Comparison of ENCODE assay signal across 20 cellular contexts in genomic region chr1:235027862-235028250, GRCh38.
DNase-seq lines count a peak whose midpoint lies in the region; ATAC-seq lines count a peak whose summit lies in the region.
"Had no signal": no experiment of that assay in that cellular context is flagged by ENCODE, and none has a peak within 500 bp of the region (broad histone marks: within the 10 kb centered on the region; RNA-seq: fewer than 3 reads in every experiment).

No MANE protein-coding gene starts in this region.

- no peak overlapping the region for H4K91ac ChIP-seq in neuronal stem cell (ENCODE audit: low read depth, low read length, poor library complexity)

- no peak overlapping the region for H3K9ac ChIP-seq in neuronal stem cell (ENCODE audit: low read depth, low read length, poor library complexity)

- peaks cover 32% of the 10 kb centered on the region for H3K4me1 Mint-ChIP-seq in stimulated activated naive CD8-positive, alpha-beta T cell treated with anti-CD3 and anti-CD28 coated beads, Interleukin-15, amount 100 ng/mL, for 72 hours
- peaks cover 24% of the 10 kb centered on the region for H3K4me1 Mint-ChIP-seq in stimulated activated effector memory CD8-positive, alpha-beta T cell treated with anti-CD3 and anti-CD28 coated beads, Interleukin-12 subunit alpha, Interleukin-12 subunit beta, amount 100 ng/mL, for 72 hours

- peak overlapping the region in 1 of 2 donors; percentile 88 for H3K27ac Mint-ChIP-seq in stimulated activated naive CD8-positive, alpha-beta T cell treated with anti-CD3 and anti-CD28 coated beads, Interleukin-15, amount 100 ng/mL, for 72 hours
- H3K27ac Mint-ChIP-seq in stimulated activated effector memory CD8-positive, alpha-beta T cell treated with anti-CD3 and anti-CD28 coated beads, Interleukin-12 subunit alpha, Interleukin-12 subunit beta, amount 100 ng/mL, for 72 hours: peak overlapping the region; percentile 50
- H3K27ac Mint-ChIP-seq: CD4-positive, alpha-beta T cell had no signal

- H3K27ac ChIP-seq in neuronal stem cell (replicated peaks; ENCODE audit: low read length): no peak overlapping the region
- H3K27ac ChIP-seq: 22Rv1, C4-2B had no signal

- H2BK15ac ChIP-seq in neuronal stem cell (ENCODE audit: low read length): peak overlapping the region; percentile 81

- peaks cover 0 to 1% of the 10 kb centered on the region in 2 donors for H3K36me3 ChIP-seq in neuronal stem cell (replicated peaks in 1 of 2; ENCODE audit: control insufficient read depth in 2 of 2, insufficient read depth in 2 of 2, low read length in 2 of 2)

- H3K23ac ChIP-seq in neuronal stem cell (ENCODE audit: low read depth, low read length, poor library complexity): peak overlapping the region; percentile 55

- H3K4me2 ChIP-seq in neuronal stem cell (ENCODE audit: insufficient read depth, low read length, poor library complexity, severe bottlenecking): no peak overlapping the region
- H3K4me2 ChIP-seq: A549 had no signal

- H3K27me3 ChIP-seq in neuronal stem cell (ENCODE audit: control insufficient read depth in 3 of 3, insufficient read depth in 3 of 3, low read depth in 1 of 3, low read length in 3 of 3): peaks cover 0 to 1% (median 0%) of the 10 kb centered on the region in 3 experiments

- no peak for ATAC-seq in stimulated activated naive CD8-positive, alpha-beta T cell treated with anti-CD3 and anti-CD28 coated beads, Interleukin-15, Interleukin-2, amounts not matched to agents 100 U/mL and 50 U/mL, for 24 hours
- no peak for ATAC-seq in stimulated activated naive CD8-positive, alpha-beta T cell treated with anti-CD3 and anti-CD28 coated beads, Interleukin-15, amount 100 ng/mL, for 72 hours
- no peak for ATAC-seq in stimulated activated effector memory CD8-positive, alpha-beta T cell treated with anti-CD3 and anti-CD28 coated beads, Interleukin-12 subunit alpha, Interleukin-12 subunit beta, amount 100 ng/mL, for 72 hours
- no peak for ATAC-seq in HG03521 (IDR thresholded peaks at IDR 0.05; ENCODE audit: unreplicated experiment)
- ATAC-seq: A549, HCT116 had no signal

- H2AFZ ChIP-seq in neuronal stem cell (ENCODE audit: low read length): no peak overlapping the region

- H3K9me3 Mint-ChIP-seq in stimulated activated naive CD8-positive, alpha-beta T cell treated with anti-CD3 and anti-CD28 coated beads, Interleukin-15, amount 100 ng/mL, for 72 hours: peaks cover 3 to 20% of the 10 kb centered on the region in 2 donors
- peaks cover 4% of the 10 kb centered on the region for H3K9me3 Mint-ChIP-seq in stimulated activated effector memory CD8-positive, alpha-beta T cell treated with anti-CD3 and anti-CD28 coated beads, Interleukin-12 subunit alpha, Interleukin-12 subunit beta, amount 100 ng/mL, for 72 hours

- H3K79me1 ChIP-seq in neuronal stem cell (ENCODE audit: low read depth, low read length): no peaks in the 10 kb centered on the region

- H3K18ac ChIP-seq in neuronal stem cell (ENCODE audit: low read length): peak overlapping the region; percentile 76

- no peak overlapping the region for H3K4me3 ChIP-seq in neuronal stem cell (ENCODE audit: low read length in 2 of 2)
- H3K4me3 ChIP-seq: A549 had no signal

- H2AK5ac ChIP-seq in neuronal stem cell (ENCODE audit: low read depth, low read length): peak overlapping the region; percentile 74

- H3K4me1 ChIP-seq in neuronal stem cell (ENCODE audit: control insufficient read depth in 2 of 2, insufficient read depth in 1 of 2, low read depth in 1 of 2, low read length in 2 of 2): peaks cover 9 to 13% of the 10 kb centered on the region in 2 donors

- DNase-seq in activated CD8-positive, alpha-beta memory T cell treated with anti-CD3 and anti-CD28 coated beads, Interleukin-2, amount 50 U/mL, for 48 hours: peak; percentile 45
- DNase-seq in activated CD8-positive, alpha-beta memory T cell treated with anti-CD3 and anti-CD28 coated beads for 24 hours: no peak
- peak; percentile 1 for DNase-seq in stimulated activated naive CD8-positive, alpha-beta T cell treated with anti-CD3 and anti-CD28 coated beads, Interleukin-15, Interleukin-2, amounts not matched to agents 100 U/mL and 50 U/mL, for 24 hours
- DNase-seq in stimulated activated naive CD8-positive, alpha-beta T cell treated with anti-CD3 and anti-CD28 coated beads, Interleukin-15, amount 100 ng/mL, for 72 hours: no peak
- DNase-seq in neuronal stem cell (ENCODE audit: low spot score) (no peak), NCI-H2029 (lab: John Stamatoyannopoulos, UW) (no peak)
- no peak for DNase-seq in stimulated activated effector memory CD8-positive, alpha-beta T cell treated with anti-CD3 and anti-CD28 coated beads, Interleukin-12 subunit alpha, Interleukin-12 subunit beta, amount 100 ng/mL, for 72 hours (ENCODE audit: low spot score in 2 of 2)
- DNase-seq: AML-193; Caco-2; CD4-positive, alpha-beta T cell; DMS153; DMS79; GDM1; GOT3; H7 had no signal

- no peak overlapping the region for H4K8ac ChIP-seq in neuronal stem cell (ENCODE audit: low read depth, low read length)

- WGBS in neuronal stem cell (ENCODE audit: extremely low coverage in 2 of 2, insufficient read length in 2 of 2, insufficient replicate concordance in 1 of 2), 2 donors: no CpG with 5 or more reads among the region's 9 CpGs

- no peaks in the 10 kb centered on the region for H3K27me3 Mint-ChIP-seq in stimulated activated naive CD8-positive, alpha-beta T cell treated with anti-CD3 and anti-CD28 coated beads, Interleukin-15, amount 100 ng/mL, for 72 hours
- H3K27me3 Mint-ChIP-seq: CD4-positive, alpha-beta T cell had no signal

- H2BK120ac ChIP-seq in neuronal stem cell (ENCODE audit: low read depth, low read length): no peak overlapping the region

- H3K4me3 Mint-ChIP-seq in stimulated activated naive CD8-positive, alpha-beta T cell treated with anti-CD3 and anti-CD28 coated beads, Interleukin-15, amount 100 ng/mL, for 72 hours: no peak overlapping the region
- no peak overlapping the region for H3K4me3 Mint-ChIP-seq in stimulated activated effector memory CD8-positive, alpha-beta T cell treated with anti-CD3 and anti-CD28 coated beads, Interleukin-12 subunit alpha, Interleukin-12 subunit beta, amount 100 ng/mL, for 72 hours
- H3K4me3 Mint-ChIP-seq: CD4-positive, alpha-beta T cell had no signal

- no peak overlapping the region for H3K14ac ChIP-seq in neuronal stem cell (ENCODE audit: low read length)

- H2BK5ac ChIP-seq in neuronal stem cell (ENCODE audit: low read length): peak overlapping the region; percentile 82

- no peaks in the 10 kb centered on the region for H3K36me3 Mint-ChIP-seq in stimulated activated effector memory CD8-positive, alpha-beta T cell treated with anti-CD3 and anti-CD28 coated beads, Interleukin-12 subunit alpha, Interleukin-12 subunit beta, amount 100 ng/mL, for 72 hours

- peaks cover 8% of the 10 kb centered on the region in 2 donors for H3K9me3 ChIP-seq in neuronal stem cell (replicated peaks in 1 of 2; ENCODE audit: control insufficient read depth in 2 of 2, insufficient read depth in 1 of 2, low read depth in 1 of 2, low read length in 2 of 2)

- no peak overlapping the region for H3K4ac ChIP-seq in neuronal stem cell (ENCODE audit: low read length)

- no peak overlapping the region for H2BK12ac ChIP-seq in neuronal stem cell (ENCODE audit: low read length)

Comparison
In these comparisons a context has a peak if more than half of its experiments do, and no peak if none do; other contexts are left out.
1. DNase-seq: peak in activated CD8-positive, alpha-beta memory T cell treated with anti-CD3 and anti-CD28 coated beads, Interleukin-2, amount 50 U/mL, for 48 hours (single experiment) and stimulated activated naive CD8-positive, alpha-beta T cell treated with anti-CD3 and anti-CD28 coated beads, Interleukin-15, Interleukin-2, amounts not matched to agents 100 U/mL and 50 U/mL, for 24 hours (single experiment); none in activated CD8-positive, alpha-beta memory T cell treated with anti-CD3 and anti-CD28 coated beads for 24 hours (single experiment), stimulated activated naive CD8-positive, alpha-beta T cell treated with anti-CD3 and anti-CD28 coated beads, Interleukin-15, amount 100 ng/mL, for 72 hours (0 of 2), neuronal stem cell (single experiment), stimulated activated effector memory CD8-positive, alpha-beta T cell treated with anti-CD3 and anti-CD28 coated beads, Interleukin-12 subunit alpha, Interleukin-12 subunit beta, amount 100 ng/mL, for 72 hours (0 of 2) and NCI-H2029 (single experiment).